ENCODE assay signal across 8 cellular contexts in the genomic region with DNA sequence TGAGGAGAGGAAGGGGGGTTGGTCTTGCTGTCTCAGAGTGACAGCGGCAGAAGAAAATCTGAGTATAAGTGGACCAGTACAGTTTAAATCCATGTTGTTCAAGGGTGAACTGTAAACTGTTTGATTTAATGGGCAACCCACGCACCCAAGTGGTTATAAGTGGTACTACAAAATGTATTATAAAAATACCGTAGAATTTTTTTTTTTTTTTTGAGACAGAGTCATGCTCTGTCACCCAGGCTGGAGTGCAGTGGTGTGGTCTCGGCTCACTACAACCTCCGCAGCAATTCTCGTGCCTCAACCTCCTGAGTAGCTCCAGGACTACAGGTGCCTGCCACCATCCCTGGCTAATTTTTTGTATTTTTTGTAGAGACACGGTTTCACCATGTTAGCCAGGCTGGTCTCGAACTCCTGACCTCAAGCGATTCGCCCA. TPM values are rescaled to one million over a fixed set of nuclear protein-coding genes. Genes with fewer than 3 reads are reported as not detected.
DNase-seq lines count a peak whose midpoint lies in the region; ATAC-seq, FAIRE-seq and TF ChIP-seq lines count a peak whose summit lies in the region.

No MANE protein-coding gene starts in this region.

- FAIRE-seq in GM12892 (lab: Jason Lieb, UNC) = peak; percentile 17

- no peak for TF ChIP-seq POLR2A in GM12892 (IDR thresholded peaks at IDR 0.05; ENCODE audit: low read depth, low read length)
- no peak for TF ChIP-seq POLR2A in erythroblast (IDR thresholded peaks at IDR 0.05; ENCODE audit: low read length)

- ATAC-seq in omental fat pad (ENCODE audit: low FRiP score) (peak; percentile 43), GM21717 (IDR thresholded peaks at IDR 0.05; ENCODE audit: unreplicated experiment) (no peak)

- TF ChIP-seq CTCF in AG09319 (IDR thresholded peaks at IDR 0.05; ENCODE audit: low read depth, low read length) (peak; percentile 46), omental fat pad (IDR thresholded peaks at IDR 0.05) (peak in 1 of 3 donors; percentile 32)

- DNase-seq in AG09319 (ENCODE audit: extremely low read depth, low read depth) = no peak
- DNase-seq in GM12892 (ENCODE audit: insufficient read length) = no peak
- DNase-seq in NCI-H2196 treated with DMSO at 0.1 percent for 48 hours (lab: John Stamatoyannopoulos, UW; ENCODE audit: unreplicated experiment) = peak; percentile 35
- peak; percentile 44 for DNase-seq in activated CD4-positive, alpha-beta T cell treated with anti-CD3 and anti-CD28 coated beads for 48 hours
- DNase-seq in erythroblast (lab: John Stamatoyannopoulos, UW) = peak; percentile 72 to 79
- no peak for DNase-seq in omental fat pad (ENCODE audit: low spot score)
- DNase-seq in epidermal melanocyte (ENCODE audit: insufficient read length, low spot score) = no peak

RNA-seq across cellular contexts. Expression of a gene that starts 2.1 kb away (rescaled TPM):
- 29.4 TPM for polyA plus RNA-seq in GM12892 (2012; ENCODE audit: missing spikeins)
- 10 to 100 TPM; 11.9 to 22.0 (median 15.7) TPM for total RNA-seq in omental fat pad

RNA-seq across cellular contexts. Expression of a gene that starts 40.1 kb away (rescaled TPM):
- 14.5 TPM for polyA plus RNA-seq in GM12892 (2012; ENCODE audit: missing spikeins)
- 10 to 100 TPM; 13.5 to 39.0 (median 14.6) TPM for total RNA-seq in omental fat pad

Comparison
In these comparisons a context has a peak if more than half of its experiments do, and no peak if none do; other contexts are left out.
1. DNase-seq: peak in NCI-H2196 treated with DMSO at 0.1 percent for 48 hours (single experiment), activated CD4-positive, alpha-beta T cell treated with anti-CD3 and anti-CD28 coated beads for 48 hours (single experiment) and erythroblast (2 of 2); none in AG09319 (single experiment), GM12892 (single experiment), omental fat pad (single experiment) and epidermal melanocyte (single experiment).